14 cellular contexts compared by ENCODE assay signal in the genomic region with DNA sequence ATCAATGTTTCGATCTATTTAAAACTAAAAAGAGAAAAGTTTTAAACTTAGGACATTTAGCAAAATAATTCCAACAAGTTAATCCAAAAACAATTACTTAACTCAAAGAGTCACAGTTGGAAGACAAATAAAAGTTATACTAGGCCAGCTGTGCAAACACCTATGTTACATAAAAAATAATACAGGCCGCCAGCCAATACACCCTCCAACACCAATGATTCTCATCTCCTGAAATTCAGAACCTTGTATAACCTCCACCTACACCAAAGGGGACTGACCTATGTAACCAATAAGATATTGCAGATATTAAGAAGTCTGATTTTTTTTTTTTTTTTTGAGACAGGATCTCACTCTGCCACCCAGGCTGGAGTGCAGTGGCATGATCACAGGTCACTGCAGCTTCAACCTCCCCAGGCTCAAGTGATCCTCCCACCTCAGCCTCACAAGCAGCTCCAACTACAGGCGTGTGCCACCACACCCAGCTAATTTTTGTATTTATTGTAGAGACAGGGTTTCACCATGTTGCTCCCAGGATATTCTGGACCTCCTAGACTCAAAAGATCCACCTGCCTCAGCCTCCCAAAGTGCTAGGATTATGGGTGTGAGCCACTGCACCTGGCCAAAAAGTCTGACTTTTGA.
"Had no signal": no experiment of that assay in that cellular context is flagged by ENCODE, and none has a peak within 500 bp of the region (broad histone marks: within the 10 kb centered on the region; RNA-seq: fewer than 3 reads in every experiment).

No MANE protein-coding gene starts in this region.

- H3K27me3 ChIP-seq: ascending aorta, dorsolateral prefrontal cortex, gastroesophageal sphincter, heart right ventricle, transverse colon had no signal

- H3K9me3 ChIP-seq: ascending aorta, gastroesophageal sphincter, heart right ventricle, transverse colon had no signal

- H3K4me1 ChIP-seq: ascending aorta, gastroesophageal sphincter, heart right ventricle had no signal

- H3K27ac Mint-ChIP-seq: activated CD4-positive, alpha-beta T cell treated with anti-CD3 and anti-CD28 coated beads, Interleukin-2, amount 10 ng/mL, durations not matched to agents 7 days and 5 days; activated naive CD8-positive, alpha-beta T cell treated with anti-CD3 and anti-CD28 coated beads, Interleukin-2, amount 50 U/mL, for 24 hours had no signal

- ATAC-seq: activated naive CD8-positive, alpha-beta T cell treated with anti-CD3 and anti-CD28 coated beads, Interleukin-2, amount 50 U/mL, for 24 hours; gastroesophageal sphincter; heart right ventricle; left cardiac atrium; naive thymus-derived CD4-positive, alpha-beta T cell; stimulated activated naive CD8-positive, alpha-beta T cell treated with anti-CD3 and anti-CD28 coated beads, Interleukin-15, Interleukin-2, amounts not matched to agents 100 U/mL and 50 U/mL, for 24 hours had no signal

- H3K27ac ChIP-seq: ascending aorta, dorsolateral prefrontal cortex, gastroesophageal sphincter, heart right ventricle, skin epidermis had no signal

- H3K27me3 Mint-ChIP-seq: activated CD4-positive, alpha-beta T cell treated with anti-CD3 and anti-CD28 coated beads, Interleukin-2, amount 10 ng/mL, durations not matched to agents 7 days and 5 days; activated naive CD8-positive, alpha-beta T cell treated with anti-CD3 and anti-CD28 coated beads, Interleukin-2, amount 50 U/mL, for 24 hours; naive thymus-derived CD4-positive, alpha-beta T cell had no signal

- H3K9me3 Mint-ChIP-seq: activated CD4-positive, alpha-beta T cell treated with anti-CD3 and anti-CD28 coated beads, Interleukin-2, amount 10 ng/mL, durations not matched to agents 7 days and 5 days; activated naive CD8-positive, alpha-beta T cell treated with anti-CD3 and anti-CD28 coated beads, Interleukin-2, amount 50 U/mL, for 24 hours had no signal

- DNase-seq: activated CD4-positive, alpha-beta T cell treated with anti-CD3 and anti-CD28 coated beads, Interleukin-2, amount 10 ng/mL, durations not matched to agents 7 days and 5 days; activated gamma-delta T cell treated with Interleukin-2 at 50 U/mL for 16 hours; activated naive CD8-positive, alpha-beta T cell treated with anti-CD3 and anti-CD28 coated beads, Interleukin-2, amount 50 U/mL, for 24 hours; dorsolateral prefrontal cortex; heart right ventricle; left cardiac atrium; naive thymus-derived CD4-positive, alpha-beta T cell; stimulated activated CD4-positive, alpha-beta T cell treated with anti-CD3 and anti-CD28 coated beads, Interleukin-4, amount 100 ng/mL, for 4 hours; stimulated activated CD8-positive, alpha-beta memory T cell treated with anti-CD3 and anti-CD28 coated beads, Interleukin-4, amount 100 ng/mL, for 48 hours; stimulated activated naive CD8-positive, alpha-beta T cell treated with anti-CD3 and anti-CD28 coated beads, Interleukin-15, Interleukin-2, amounts not matched to agents 100 U/mL and 50 U/mL, for 24 hours; transverse colon had no signal

- H3K4me3 ChIP-seq: ascending aorta, dorsolateral prefrontal cortex, gastroesophageal sphincter, heart right ventricle, skin epidermis, transverse colon had no signal

- H3K4me3 Mint-ChIP-seq: activated CD4-positive, alpha-beta T cell treated with anti-CD3 and anti-CD28 coated beads, Interleukin-2, amount 10 ng/mL, durations not matched to agents 7 days and 5 days; activated naive CD8-positive, alpha-beta T cell treated with anti-CD3 and anti-CD28 coated beads, Interleukin-2, amount 50 U/mL, for 24 hours; naive thymus-derived CD4-positive, alpha-beta T cell had no signal
